Comparison of ENCODE assay signal across 1 cellular context in genomic region chr1:55286851-55287602, GRCh38.
TF ChIP-seq lines count a peak whose summit lies in the region.

No MANE protein-coding gene starts in this region.

TF ChIP-seq in HEK293, 187 proteins besides CTCF, POLR2A, EP300 and RAD21 (continued from another document):
- TF ChIP-seq ZNF776 (tag by site-specific recombination; IDR thresholded peaks at IDR 0.05; ENCODE audit: borderline replicate concordance): no peak
